8 cellular contexts compared by ENCODE assay signal in the genomic region with DNA sequence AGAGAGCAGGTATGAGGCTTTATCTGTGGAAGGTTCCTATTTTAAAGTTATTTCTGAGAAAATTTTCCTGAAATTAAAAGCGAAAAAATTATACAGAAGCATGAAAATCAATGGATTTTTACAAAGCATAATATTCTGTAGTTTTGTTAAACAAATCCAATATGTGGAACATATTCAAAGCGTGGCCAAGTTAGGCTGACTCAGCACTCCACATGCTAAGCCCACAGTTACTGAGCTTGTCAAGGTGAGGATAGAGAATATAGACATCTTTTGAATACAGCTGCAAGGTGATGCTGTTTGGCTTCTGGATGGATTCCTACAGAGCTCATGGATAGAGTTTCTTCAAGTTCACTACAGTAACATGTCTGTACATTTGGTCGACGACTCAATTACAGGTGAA.
"Had no signal": no experiment of that assay in that cellular context is flagged by ENCODE, and none has a peak within 500 bp of the region (broad histone marks: within the 10 kb centered on the region; RNA-seq: fewer than 3 reads in every experiment).

No MANE protein-coding gene starts in this region.

- ATAC-seq: GM12878 had no signal

- H3K4me3 ChIP-seq: GM12878 had no signal

- FAIRE-seq: G401.6, GM12878, GM12891, GM12892, GM18507, GM19239 had no signal

- DNase-seq: GDM1, GF-D8 had no signal
